Comparison of ENCODE assay signal across 18 cellular contexts in genomic region chr12:95674088-95674595, GRCh38.
DNase-seq lines count a peak whose midpoint lies in the region; ATAC-seq and TF ChIP-seq lines count a peak whose summit lies in the region.
"Had no signal": no experiment of that assay in that cellular context is flagged by ENCODE, and none has a peak within 500 bp of the region (broad histone marks: within the 10 kb centered on the region; RNA-seq: fewer than 3 reads in every experiment).

No MANE protein-coding gene starts in this region.

- H3K27me3 ChIP-seq in heart right ventricle = no peaks in the 10 kb centered on the region
- H3K27me3 ChIP-seq in spleen (replicated peaks in 1 of 7) = no peaks in the 10 kb centered on the region
- no peaks in the 10 kb centered on the region for H3K27me3 ChIP-seq in H7 (ENCODE audit: control insufficient read depth, insufficient read depth, low read length)
- H3K27me3 ChIP-seq: breast epithelium had no signal

- H3K9me3 ChIP-seq in heart right ventricle = peaks cover 0 to 11% (median 0%) of the 10 kb centered on the region in 11 donors
- peaks cover 0 to 7% (median 0%) of the 10 kb centered on the region in 8 donors for H3K9me3 ChIP-seq in spleen
- H3K9me3 ChIP-seq: A549, breast epithelium, lower lobe of right lung had no signal

- intact Hi-C loops in heart right ventricle (cut with DNase I) (loop anchor here in 1 of 10 donors (10.0 kb wide), 1 partner anchor 111 kb away; no protein-coding TSS in a partner anchor), Right ventricle myocardium inferior (cut with DNase I) (no loop called here), spleen (cut with DNase I; ENCODE audit: low total_unique reads) (no loop called here)

- H3K27ac ChIP-seq in heart right ventricle (peak overlapping the region in 4 of 10 donors; percentile 13 to 37 (median 18)), spleen (peak overlapping the region in 6 of 8 donors; percentile 6 to 63 (median 24))
- H3K27ac ChIP-seq: A549, HL-60, lower lobe of right lung had no signal

- H3K36me3 ChIP-seq in heart right ventricle (peaks cover 0 to 46% (median 3%) of the 10 kb centered on the region in 9 donors), spleen (peaks cover 0 to 32% (median 4%) of the 10 kb centered on the region in 6 donors), H7 (replicated peaks; ENCODE audit: control insufficient read depth, insufficient read depth, low read length) (no peaks in the 10 kb centered on the region)
- H3K36me3 ChIP-seq: breast epithelium had no signal

- no peak overlapping the region for H3K4me3 ChIP-seq in heart right ventricle
- no peak overlapping the region for H3K4me3 ChIP-seq in spleen
- no peak overlapping the region for H3K4me3 ChIP-seq in H7 (ENCODE audit: insufficient read depth, low read depth, low read length)
- H3K4me3 ChIP-seq: A549, breast epithelium, lower lobe of right lung had no signal

- no peak for TF ChIP-seq CTCF in heart right ventricle (IDR thresholded peaks at IDR 0.05)
- TF ChIP-seq CTCF in spleen (IDR thresholded peaks at IDR 0.05 in 8 of 11, conservative IDR thresholded peaks at IDR 0.05 in 3 of 11) = no peak

- TF ChIP-seq POLR2A in spleen (IDR thresholded peaks at IDR 0.05) = no peak

- DNase-seq in heart right ventricle = no peak
- no peak for DNase-seq in Right ventricle myocardium inferior (ENCODE audit: missing footprints)
- DNase-seq in NCI-H2171 (lab: John Stamatoyannopoulos, UW) = peak; percentile 55
- DNase-seq in SHP77 treated with DMSO at 0.1 percent for 48 hours (lab: John Stamatoyannopoulos, UW) = peak; percentile 85
- DNase-seq in spleen = no peak
- DNase-seq in H7 = no peak
- DNase-seq: activated CD4-positive, CD25-positive, alpha-beta regulatory T cell treated with anti-CD3 and anti-CD28 coated beads, Interleukin-2, amount 50 U/mL, for 72 hours; activated CD8-positive, alpha-beta memory T cell treated with anti-CD3 and anti-CD28 coated beads, Interleukin-2, amount 50 U/mL, for 4 hours; CD4-positive, CD25-positive, alpha-beta regulatory T cell; Karpas-422; lower lobe of right lung; natural killer cell had no signal

- ATAC-seq in heart right ventricle = peak in 5 of 8 donors; percentile 10 to 44 (median 28)
- ATAC-seq in Right ventricle myocardium inferior = no peak
- ATAC-seq in HG02973 (IDR thresholded peaks at IDR 0.05; ENCODE audit: unreplicated experiment) = no peak
- ATAC-seq in GM21390 (IDR thresholded peaks at IDR 0.05; ENCODE audit: unreplicated experiment) = no peak
- ATAC-seq: A549; activated naive CD4-positive, alpha-beta T cell treated with anti-CD3 and anti-CD28 coated beads, Interleukin-2, amount 50 U/mL, for 72 hours; lower lobe of right lung; natural killer cell had no signal

- H3K4me1 ChIP-seq in heart right ventricle (peaks cover 0 to 27% (median 19%) of the 10 kb centered on the region in 9 donors), spleen (peaks cover 0 to 19% (median 7%) of the 10 kb centered on the region in 6 donors)
- H3K4me1 ChIP-seq: breast epithelium, lower lobe of right lung had no signal

Comparison
In these comparisons a context has a peak if more than half of its experiments do, and no peak if none do; other contexts are left out.
1. ATAC-seq: peak in heart right ventricle (5 of 8); none in Right ventricle myocardium inferior (single experiment), HG02973 (single experiment) and GM21390 (single experiment).
2. DNase-seq: peak in NCI-H2171 (single experiment) and SHP77 treated with DMSO at 0.1 percent for 48 hours (single experiment); none in heart right ventricle (0 of 2), Right ventricle myocardium inferior (single experiment), spleen (single experiment) and H7 (single experiment).